1 cellular context compared by ENCODE assay signal in genomic region chr3:35832140-35832571, GRCh38.
TF ChIP-seq lines count a peak whose summit lies in the region.

No MANE protein-coding gene starts in this region.

TF ChIP-seq in HepG2, 621 proteins besides CTCF, POLR2A, EP300 and RAD21 (continued from another document):
- TF ChIP-seq ZNF784 (CRISPR knock-in tag; IDR thresholded peaks at IDR 0.05; ENCODE audit: borderline replicate concordance) (no peak), GATA4 (IDR thresholded peaks at IDR 0.05; ENCODE audit: borderline replicate concordance, low read depth) (no peak), SOX5 (CRISPR knock-in tag; IDR thresholded peaks at IDR 0.05; ENCODE audit: borderline replicate concordance) (no peak), HMGXB3 (CRISPR knock-in tag; IDR thresholded peaks at IDR 0.05; ENCODE audit: borderline replicate concordance) (no peak), ZBTB8A (CRISPR knock-in tag; IDR thresholded peaks at IDR 0.05; ENCODE audit: borderline replicate concordance, low read depth) (no peak), TEAD3 (CRISPR knock-in tag; optimal IDR thresholded peaks at IDR 0.05; ENCODE audit: borderline replicate concordance) (no peak), ZFP36 (IDR thresholded peaks at IDR 0.05; ENCODE audit: borderline replicate concordance, low read depth, low read length, partially characterized antibody) (no peak), GABPA (IDR thresholded peaks at IDR 0.05; ENCODE audit: low read depth, low read length) (no peak), GABPA (CRISPR knock-in tag; IDR thresholded peaks at IDR 0.05; ENCODE audit: low read depth) (no peak), ZUFSP (CRISPR knock-in tag; IDR thresholded peaks at IDR 0.05; ENCODE audit: borderline replicate concordance) (no peak), BCL6 (CRISPR knock-in tag; IDR thresholded peaks at IDR 0.05) (no peak), ZXDC (CRISPR knock-in tag; IDR thresholded peaks at IDR 0.05) (no peak), DNMT1 (CRISPR knock-in tag; IDR thresholded peaks at IDR 0.05) (no peak), BRD4 (CRISPR knock-in tag; IDR thresholded peaks at IDR 0.05) (no peak), FOXC1 (CRISPR knock-in tag; IDR thresholded peaks at IDR 0.05; ENCODE audit: borderline replicate concordance) (no peak)
